ENCODE assay signal across 1 cellular context in the genomic region with DNA sequence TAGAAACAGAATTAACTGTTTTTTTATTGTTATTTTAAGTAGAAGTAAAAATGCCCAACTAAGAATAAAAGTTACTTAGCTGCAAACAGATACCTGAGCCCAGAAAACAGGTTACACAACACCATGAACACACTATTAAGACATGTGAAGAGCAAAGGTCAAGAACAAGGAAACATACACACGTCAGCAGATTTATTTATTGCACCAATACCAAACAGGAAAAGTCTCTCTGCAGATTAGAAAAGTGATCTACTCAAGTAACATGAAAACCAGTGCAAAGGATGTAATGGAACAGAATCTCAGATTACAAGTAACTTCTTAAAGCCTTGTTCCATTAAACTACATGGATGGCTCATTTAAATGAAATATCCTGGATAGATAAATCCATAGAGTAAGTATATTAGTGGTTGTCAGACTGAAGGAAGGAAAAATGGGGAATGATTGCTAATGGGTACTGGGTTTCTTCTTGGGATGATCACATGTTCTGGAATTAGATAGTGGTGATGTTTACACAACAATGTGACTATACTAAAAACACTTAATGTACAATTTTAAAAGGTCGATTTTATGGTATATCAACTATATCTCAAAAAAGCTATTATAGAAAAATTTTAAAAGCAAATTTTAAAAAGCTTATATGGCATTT.
TF ChIP-seq lines count a peak whose summit lies in the region.

No MANE protein-coding gene starts in this region.

TF ChIP-seq in IMR-90, 13 proteins besides CTCF, POLR2A, EP300 and RAD21 (continued from another document):
- TF ChIP-seq RCOR1 (IDR thresholded peaks at IDR 0.05; ENCODE audit: insufficient replicate concordance, low read length) = no peak
- TF ChIP-seq, protein P1, sequence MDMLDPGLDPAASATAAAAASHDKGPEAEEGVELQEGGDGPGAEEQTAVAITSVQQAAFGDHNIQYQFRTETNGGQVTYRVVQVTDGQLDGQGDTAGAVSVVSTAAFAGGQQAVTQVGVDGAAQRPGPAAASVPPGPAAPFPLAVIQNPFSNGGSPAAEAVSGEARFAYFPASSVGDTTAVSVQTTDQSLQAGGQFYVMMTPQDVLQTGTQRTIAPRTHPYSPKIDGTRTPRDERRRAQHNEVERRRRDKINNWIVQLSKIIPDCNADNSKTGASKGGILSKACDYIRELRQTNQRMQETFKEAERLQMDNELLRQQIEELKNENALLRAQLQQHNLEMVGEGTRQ (IDR thresholded peaks at IDR 0.05; ENCODE audit: low read depth, low read length) = no peak
- TF ChIP-seq MAFK (IDR thresholded peaks at IDR 0.05; ENCODE audit: low read depth, low read length) = peak; percentile 77
- TF ChIP-seq CEBPB (IDR thresholded peaks at IDR 0.05; ENCODE audit: low read depth, low read length) = peak; percentile 29; the same call in 1 of the 2 replicates
- no peak for TF ChIP-seq MAZ (IDR thresholded peaks at IDR 0.05; ENCODE audit: borderline replicate concordance, low read depth, low read length)
- TF ChIP-seq MXI1 (IDR thresholded peaks at IDR 0.05; ENCODE audit: borderline replicate concordance, low read depth, low read length) = no peak
- no peak for TF ChIP-seq CHD1 (IDR thresholded peaks at IDR 0.05; ENCODE audit: low read depth, low read length)
- TF ChIP-seq SMC3 (IDR thresholded peaks at IDR 0.05; ENCODE audit: low read depth, low read length) = no peak
- no peak for TF ChIP-seq FOS (IDR thresholded peaks at IDR 0.05; ENCODE audit: low read depth, low read length)
- TF ChIP-seq RFX5 (IDR thresholded peaks at IDR 0.05; ENCODE audit: low read depth, low read length) = no peak
